8 cellular contexts compared by ENCODE assay signal in the genomic region with DNA sequence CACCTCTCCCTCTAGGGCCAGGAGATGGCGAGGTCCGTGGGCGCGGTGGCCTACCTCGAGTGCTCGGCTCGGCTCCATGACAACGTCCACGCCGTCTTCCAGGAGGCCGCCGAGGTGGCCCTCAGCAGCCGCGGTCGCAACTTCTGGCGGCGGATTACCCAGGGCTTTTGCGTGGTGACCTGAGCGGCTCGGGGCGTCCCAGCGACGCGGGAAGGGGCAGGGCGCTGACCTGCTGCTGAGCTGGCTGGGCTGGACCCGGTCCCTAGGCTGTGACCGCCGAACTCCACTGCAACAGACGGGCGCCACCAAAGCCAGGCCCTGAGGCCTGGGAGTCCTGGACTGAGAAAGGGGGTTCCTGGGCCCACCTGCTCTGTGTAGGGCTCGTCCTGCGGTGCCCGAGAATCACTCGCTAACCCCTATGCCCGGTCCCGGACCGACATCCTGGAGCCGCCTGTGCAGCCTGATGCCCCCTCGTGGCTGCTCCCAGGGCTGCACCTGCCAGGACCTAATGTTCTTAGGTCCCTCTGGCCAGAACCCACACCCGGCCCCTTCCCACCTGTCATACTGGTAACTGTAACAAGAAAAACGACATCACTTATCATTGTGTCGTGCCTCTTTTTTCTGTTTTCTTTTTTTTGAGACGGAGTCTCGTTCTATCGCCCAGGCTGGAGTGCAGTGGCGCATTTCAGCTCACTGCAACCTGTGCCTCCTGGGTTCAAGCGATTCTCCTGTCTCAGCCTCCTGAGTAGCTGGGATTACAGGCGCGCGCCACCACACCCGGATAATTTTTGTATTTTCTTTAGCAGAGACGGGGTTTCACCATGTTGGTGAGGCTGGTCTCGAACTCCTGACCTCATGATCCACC. TPM values are rescaled to one million over a fixed set of nuclear protein-coding genes. Genes with fewer than 3 reads are reported as not detected.
A peak's percentile ranks its signal among the peaks of the same experiment; 100 is the strongest.
DNase-seq lines count a peak whose midpoint lies in the region; ATAC-seq and TF ChIP-seq lines count a peak whose summit lies in the region.

No MANE protein-coding gene starts in this region.

- WGBS in gastroesophageal sphincter (ENCODE audit: low coverage in 1 of 2), 2 donors = 33 to 51% methylated on average over 6 to 12 of the region's 53 CpGs

- H3K36me3 ChIP-seq in gastroesophageal sphincter (peaks cover 0 to 5% of the 10 kb centered on the region in 2 donors), parathyroid adenoma (ENCODE audit: control insufficient read depth, insufficient read depth, low read length) (no peaks in the 10 kb centered on the region), tibial artery (peaks cover 0 to 30% (median 5%) of the 10 kb centered on the region in 3 donors)

- peak; percentile 9 for DNase-seq in NK-92 treated with Interleukin-12 subunit alpha and Interleukin-12 subunit beta, amount 100 ng/mL, for 24 hours (lab: John Stamatoyannopoulos, UW)
- DNase-seq in NK-92 (lab: John Stamatoyannopoulos, UW; ENCODE audit: unreplicated experiment) = no peak
- DNase-seq in RPMI8226 = peak; percentile 80
- peak; percentile 48 for DNase-seq in activated gamma-delta T cell (lab: John Stamatoyannopoulos, UW)
- peak; percentile 70 to 80 for DNase-seq in tibial artery
- DNase-seq in NCI-H446 treated with DMSO at 0.1 percent for 48 hours (lab: John Stamatoyannopoulos, UW) = no peak

- no peak overlapping the region for H3K4me2 ChIP-seq in parathyroid adenoma (ENCODE audit: low read length)

- no peak for TF ChIP-seq EP300 in gastroesophageal sphincter (IDR thresholded peaks at IDR 0.05)

- intact Hi-C loops in tibial artery (cut with DNase I; ENCODE audit: low total_unique reads) = no loop called here

- TF ChIP-seq POLR2A in gastroesophageal sphincter (IDR thresholded peaks at IDR 0.05) = no peak

- no peaks in the 10 kb centered on the region for H3K79me2 ChIP-seq in parathyroid adenoma

- ATAC-seq in gastroesophageal sphincter = peak; percentile 74

- H2AFZ ChIP-seq in parathyroid adenoma = no peak overlapping the region

- peak overlapping the region in 1 of 2 donors; percentile 36 for H3K4me3 ChIP-seq in gastroesophageal sphincter
- peak overlapping the region; percentile 27 for H3K4me3 ChIP-seq in parathyroid adenoma (ENCODE audit: low read depth, low read length)
- peak overlapping the region in 1 of 2 donors; percentile 22 for H3K4me3 ChIP-seq in tibial artery

- H3K4me1 ChIP-seq in gastroesophageal sphincter (peaks cover 0 to 8% (median 0%) of the 10 kb centered on the region in 3 donors), parathyroid adenoma (no peaks in the 10 kb centered on the region), tibial artery (peaks cover 0 to 4% (median 2%) of the 10 kb centered on the region in 4 donors)

- H3K27me3 ChIP-seq in gastroesophageal sphincter = no peaks in the 10 kb centered on the region
- no peaks in the 10 kb centered on the region for H3K27me3 ChIP-seq in parathyroid adenoma (ENCODE audit: control insufficient read depth, insufficient read depth, low read length)
- no peaks in the 10 kb centered on the region for H3K27me3 ChIP-seq in tibial artery

- H3K9me3 ChIP-seq in gastroesophageal sphincter (no peaks in the 10 kb centered on the region), parathyroid adenoma (ENCODE audit: control insufficient read depth, low read length) (no peaks in the 10 kb centered on the region), tibial artery (no peaks in the 10 kb centered on the region)

- TF ChIP-seq CTCF in gastroesophageal sphincter (IDR thresholded peaks at IDR 0.05) (peak in 3 of 4 experiments; percentile 63 to 91 (median 76)), parathyroid adenoma (IDR thresholded peaks at IDR 0.05) (peak; percentile 68), tibial artery (IDR thresholded peaks at IDR 0.05) (peak; percentile 80 to 90)

- H3K27ac ChIP-seq in gastroesophageal sphincter = no peak overlapping the region
- H3K27ac ChIP-seq in parathyroid adenoma = no peak overlapping the region
- no peak overlapping the region for H3K27ac ChIP-seq in tibial artery

- no peak overlapping the region for H3K9ac ChIP-seq in parathyroid adenoma

RNA-seq across cellular contexts. Expression of a gene that starts 15.0 kb away (rescaled TPM):
- 10 to 100 TPM; 12.4 to 29.7 (median 23.6) TPM for total RNA-seq in gastroesophageal sphincter

RNA-seq across cellular contexts. Expression of a gene that starts 47.4 kb away (rescaled TPM):
- 10 to 100 TPM; 35.4 to 68.0 (median 48.3) TPM for total RNA-seq in gastroesophageal sphincter

RNA-seq across cellular contexts. Expression of a gene that starts 48.7 kb away (rescaled TPM):
- under 1 TPM in 1 of 4 donors, not detected in 3; 0.04 TPM for total RNA-seq in gastroesophageal sphincter

Comparison
In these comparisons a context has a peak if more than half of its experiments do, and no peak if none do; other contexts are left out.
1. DNase-seq: peak in NK-92 treated with Interleukin-12 subunit alpha and Interleukin-12 subunit beta, amount 100 ng/mL, for 24 hours (single experiment), RPMI8226 (single experiment), activated gamma-delta T cell (single experiment) and tibial artery (2 of 2); none in NK-92 (single experiment) and NCI-H446 treated with DMSO at 0.1 percent for 48 hours (single experiment).
2. Peak in every context shown above with its lines, with median percentiles within 50 percentile points of each other: CTCF ChIP-seq.